Comparison of ENCODE assay signal across 22 cellular contexts in genomic region chr20:43440531-43440930, GRCh38.
"Had no signal": no experiment of that assay in that cellular context is flagged by ENCODE, and none has a peak within 500 bp of the region (broad histone marks: within the 10 kb centered on the region; RNA-seq: fewer than 3 reads in every experiment).

No MANE protein-coding gene starts in this region.

- FAIRE-seq: colon, endothelial cell of umbilical vein, frontal cortex, keratinocyte had no signal

- H3K4me3 ChIP-seq: coronary artery, dorsolateral prefrontal cortex, esophagus muscularis mucosa, gastroesophageal sphincter, heart left ventricle, hepatocyte, left lung, lower lobe of right lung, mucosa of descending colon had no signal

- H3K27me3 ChIP-seq: foreskin keratinocyte, hepatocyte had no signal

- H3K4me1 Mint-ChIP-seq: immature natural killer cell had no signal

- H3K9me3 Mint-ChIP-seq: immature natural killer cell had no signal

- ATAC-seq: foreskin keratinocyte, gastroesophageal sphincter, heart left ventricle, left cardiac atrium, left lung, left ventricle myocardium superior, lower lobe of right lung, mucosa of descending colon had no signal

- H3K4me1 ChIP-seq: esophagus muscularis mucosa, foreskin keratinocyte, gastroesophageal sphincter, heart left ventricle, left lung, lower lobe of right lung had no signal

- H3K36me3 ChIP-seq: esophagus muscularis mucosa, gastroesophageal sphincter, heart left ventricle, left lung, lower lobe of right lung had no signal

- H3K27ac Mint-ChIP-seq: immature natural killer cell had no signal

- H3K27ac ChIP-seq: coronary artery, dorsolateral prefrontal cortex, esophagus muscularis mucosa, foreskin keratinocyte, gastroesophageal sphincter, heart left ventricle, hepatocyte, left lung, lower lobe of right lung had no signal

- DNase-seq: dermis blood vessel endothelial cell; dorsolateral prefrontal cortex; effector CD4-positive, alpha-beta T cell; effector memory CD4-positive, alpha-beta T cell; foreskin keratinocyte; heart left ventricle; hypothalamus; immature natural killer cell; left cardiac atrium; left lung; left ventricle myocardium superior; lower lobe of right lung; mesenchymal stem cell; mucosa of descending colon had no signal

- H3K4me3 Mint-ChIP-seq: immature natural killer cell had no signal

- H3K9me3 ChIP-seq: esophagus muscularis mucosa, gastroesophageal sphincter, heart left ventricle, left lung, lower lobe of right lung, mucosa of descending colon had no signal
